In genomic region chr19:21767065-21767800, GRCh38 we compare ENCODE assay signal across 8 cellular contexts. TPM values are rescaled to one million over a fixed set of nuclear protein-coding genes. Genes with fewer than 3 reads are reported as not detected.
DNase-seq lines count a peak whose midpoint lies in the region; ATAC-seq and TF ChIP-seq lines count a peak whose summit lies in the region.

Gene ZNF100 (minus strand): TSS chr19:21767579. CDS start chr19:21767429, 150 bp downstream.

- H3K4me3 ChIP-seq in HUES48 (ENCODE audit: low read depth, low read length) (peak within 1 kb of the TSS; percentile 96), OCI-LY1 (ENCODE audit: low read depth, low read length, poor library complexity, severe bottlenecking) (peak within 1 kb of the TSS; percentile 88)

- H3K27ac ChIP-seq in HUES48 (ENCODE audit: low read depth, low read length), result peak within 1 kb of the TSS; percentile 92
- H3K27ac ChIP-seq in OCI-LY1 (ENCODE audit: low read depth, low read length, poor library complexity, severe bottlenecking), result peak within 1 kb of the TSS; percentile 78

- no peaks in the 10 kb centered on the region for H3F3A ChIP-seq in OCI-LY1 (ENCODE audit: insufficient read depth, low read length)

- DNase-seq in Calu3, result peak; percentile 84
- DNase-seq in activated CD8-positive, alpha-beta memory T cell treated with anti-CD3 and anti-CD28 coated beads, Interleukin-2, amount 50 U/mL, for 4 hours, result peak; percentile 82
- peak; percentile 75 for DNase-seq in epidermal melanocyte (ENCODE audit: insufficient read length, low spot score)
- peak; percentile 94 for DNase-seq in midbrain (lab: John Stamatoyannopoulos, UW)
- DNase-seq in stimulated activated CD8-positive, alpha-beta memory T cell treated with anti-CD3 and anti-CD28 coated beads, Interleukin-15, amount 100 ng/mL, for 48 hours (ENCODE audit: low read depth in 2 of 2), result peak; percentile 82 to 83

- H3K36me3 ChIP-seq in HUES48 (ENCODE audit: control insufficient read depth, insufficient read depth, low read length) (peaks cover 35% of the 10 kb centered on the region), OCI-LY1 (ENCODE audit: insufficient read depth, low read length) (peaks cover 42% of the 10 kb centered on the region)

- H3K27me3 ChIP-seq in HUES48 (ENCODE audit: control insufficient read depth, insufficient read depth, low read length), result no peaks in the 10 kb centered on the region
- no peaks in the 10 kb centered on the region for H3K27me3 ChIP-seq in OCI-LY1 (ENCODE audit: insufficient read depth, low read length)

- peak within 1 kb of the TSS; percentile 95 for H3K9ac ChIP-seq in HUES48 (ENCODE audit: low read depth, low read length)
- H3K9ac ChIP-seq in OCI-LY1 (ENCODE audit: low read length), result peak within 1 kb of the TSS; percentile 83

- BruUV-seq in Calu3 (replicated peaks; lab: Mats Ljungman, UMichigan), result TSS peak; percentile 33

- peaks cover 16% of the 10 kb centered on the region for H3K79me2 ChIP-seq in OCI-LY1 (ENCODE audit: insufficient read depth, low read length)

- H3K9me2 ChIP-seq in OCI-LY1 (ENCODE audit: low read depth, low read length), result no peaks in the 10 kb centered on the region

- H3K4me2 ChIP-seq in OCI-LY1 (ENCODE audit: low read length), result peak within 1 kb of the TSS; percentile 63

- H3K9me3 Mint-ChIP-seq in Calu3 (ENCODE audit: low read depth, unreplicated experiment), result no peaks in the 10 kb centered on the region

- ATAC-seq in GM21423 (IDR thresholded peaks at IDR 0.05; ENCODE audit: unreplicated experiment), result peak; percentile 90

- CTCF ChIA-PET in Calu3 (lab: Charles Lee), result no interaction called here

- H3K36me3 Mint-ChIP-seq in Calu3 (ENCODE audit: insufficient read depth, unreplicated experiment), result peaks cover 12% of the 10 kb centered on the region

- TF ChIP-seq CTCF in Calu3 (IDR thresholded peaks at IDR 0.05; ENCODE audit: unreplicated experiment) (no peak), OCI-LY1 (IDR thresholded peaks at IDR 0.05; ENCODE audit: low read length) (peak; percentile 13; the same call in 1 of the 2 replicates)

- H3K27me3 Mint-ChIP-seq in Calu3 (ENCODE audit: unreplicated experiment), result no peaks in the 10 kb centered on the region

- H4K20me1 ChIP-seq in OCI-LY1 (ENCODE audit: insufficient read depth, low read length), result no peaks in the 10 kb centered on the region

- H2AFZ ChIP-seq in OCI-LY1 (ENCODE audit: low read length), result 0 out of 2 replicates have a peak within 1 kb of the TSS, but pooled peaks have one; percentile 38

- H3K27ac Mint-ChIP-seq in Calu3 (ENCODE audit: unreplicated experiment), result peak within 1 kb of the TSS; percentile 87

- H3K9me3 ChIP-seq in HUES48 (ENCODE audit: control insufficient read depth, insufficient read depth, low read length) (no peaks in the 10 kb centered on the region; the same call in 1 of the 2 replicates), OCI-LY1 (ENCODE audit: low read length) (peaks cover 11% of the 10 kb centered on the region)

- no peaks in the 10 kb centered on the region for H3K4me1 Mint-ChIP-seq in Calu3 (ENCODE audit: low read depth, unreplicated experiment)

- H3K4me1 ChIP-seq in HUES48 (ENCODE audit: control insufficient read depth, insufficient read depth, low read length) (no peaks in the 10 kb centered on the region), OCI-LY1 (ENCODE audit: insufficient read depth, low read length, severe bottlenecking) (peaks cover 9% of the 10 kb centered on the region)

- H3K4me3 Mint-ChIP-seq in Calu3 (ENCODE audit: low read depth, unreplicated experiment), result peak within 1 kb of the TSS; percentile 87

- intact Hi-C loops in Calu3 (cut with micrococcal nuclease; ENCODE audit: unreplicated experiment), result loop anchor here (10.0 kb wide), 1 partner anchor 1862 kb away; the partner anchor contains the start of gene ZNF93

RNA-seq across cellular contexts. Expression of gene ZNF100, which starts in this region (rescaled TPM):
- 9.1 and 9.4 TPM in 2 replicates for total RNA-seq in Calu3 (2022)

Comparison
In these comparisons a context has a peak if more than half of its experiments do, and no peak if none do; other contexts are left out.
1. Peak in every context shown above with its lines: DNase-seq, ATAC-seq, H3K4me3 ChIP-seq and H3K27ac ChIP-seq.